Comparison of ENCODE assay signal across 14 cellular contexts in the genomic region with DNA sequence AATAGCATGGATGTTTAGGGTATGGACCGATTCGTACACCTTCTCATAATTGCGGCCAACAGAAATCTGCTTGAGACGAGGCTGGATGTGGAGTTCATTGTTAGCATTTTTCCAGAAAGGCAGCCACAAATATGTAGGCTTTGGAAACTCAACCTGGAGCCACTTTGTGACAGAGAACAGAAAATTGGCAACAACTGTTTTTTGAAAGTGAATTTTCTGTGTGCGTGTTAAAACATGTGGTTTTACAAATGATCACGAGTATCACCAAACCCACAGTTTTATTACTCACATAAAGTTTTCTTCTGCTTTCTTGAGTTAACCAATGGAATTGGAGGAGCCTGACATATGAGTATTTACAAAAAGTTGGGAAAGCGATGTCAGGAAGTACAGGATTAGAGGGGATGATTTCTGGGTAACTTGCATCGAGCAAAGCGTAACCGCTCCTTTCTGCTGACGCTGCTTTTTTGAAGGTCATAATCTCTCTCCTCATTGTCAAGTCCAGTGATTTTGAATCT.
DNase-seq lines count a peak whose midpoint lies in the region; ATAC-seq and TF ChIP-seq lines count a peak whose summit lies in the region.
"Had no signal": no experiment of that assay in that cellular context is flagged by ENCODE, and none has a peak within 500 bp of the region (broad histone marks: within the 10 kb centered on the region; RNA-seq: fewer than 3 reads in every experiment).

No MANE protein-coding gene starts in this region.

- TF ChIP-seq CTCF in RWPE1 (conservative IDR thresholded peaks at IDR 0.05; ENCODE audit: low read depth) (no peak), prostate gland (IDR thresholded peaks at IDR 0.05) (no peak)

- H3K27me3 Mint-ChIP-seq in activated T-helper 17 cell treated with anti-CD3 and anti-CD28 coated beads, Interleukin-2, amount 50 U/mL, for 72 hours: no peaks in the 10 kb centered on the region
- H3K27me3 Mint-ChIP-seq: activated B cell treated with CpG ODN at 0.5 μM for 24 hours; stimulated activated memory B cell treated with anti-CD40 and anti-IgM and Interleukin-4, amounts not matched to agents 10 μg/mL and 1 μg/mL and 100 μg/mL, for 72 hours had no signal

- no peak overlapping the region for H3K4me3 ChIP-seq in prostate gland

- ATAC-seq in activated T-helper 17 cell treated with anti-CD3 and anti-CD28 coated beads, Interleukin-2, amount 50 U/mL, for 72 hours (replicated peaks): no peak
- no peak for ATAC-seq in GM21360 (IDR thresholded peaks at IDR 0.05; ENCODE audit: unreplicated experiment)
- ATAC-seq in GM21576 (IDR thresholded peaks at IDR 0.05; ENCODE audit: unreplicated experiment): no peak
- ATAC-seq: CD8-positive, alpha-beta T cell; stimulated activated memory B cell treated with anti-CD40 and anti-IgM and Interleukin-4, amounts not matched to agents 10 μg/mL and 1 μg/mL and 100 μg/mL, for 72 hours had no signal

- H3K27ac ChIP-seq in RWPE1 (peak overlapping the region; percentile 72), prostate gland (no peak overlapping the region)
- H3K27ac ChIP-seq: parathyroid adenoma had no signal

- no peaks in the 10 kb centered on the region for H3K4me1 Mint-ChIP-seq in activated T-helper 17 cell treated with anti-CD3 and anti-CD28 coated beads, Interleukin-2, amount 50 U/mL, for 72 hours

- no peaks in the 10 kb centered on the region for H3K36me3 Mint-ChIP-seq in activated T-helper 17 cell treated with anti-CD3 and anti-CD28 coated beads, Interleukin-2, amount 50 U/mL, for 72 hours (ENCODE audit: low read depth)
- H3K36me3 Mint-ChIP-seq: CD8-positive, alpha-beta T cell; stimulated activated memory B cell treated with anti-CD40 and anti-IgM and Interleukin-4, amounts not matched to agents 10 μg/mL and 1 μg/mL and 100 μg/mL, for 72 hours had no signal

- intact Hi-C loops in prostate gland (cut with DNase I): no loop called here

- H3K27ac Mint-ChIP-seq in activated T-helper 17 cell treated with anti-CD3 and anti-CD28 coated beads, Interleukin-2, amount 50 U/mL, for 72 hours: no peak overlapping the region
- H3K27ac Mint-ChIP-seq: activated B cell treated with CpG ODN at 0.5 μM for 24 hours; CD8-positive, alpha-beta T cell; stimulated activated memory B cell treated with anti-CD40 and anti-IgM and Interleukin-4, amounts not matched to agents 10 μg/mL and 1 μg/mL and 100 μg/mL, for 72 hours had no signal

- H3K36me3 ChIP-seq in prostate gland: no peaks in the 10 kb centered on the region

- TF ChIP-seq POLR2A in prostate gland (IDR thresholded peaks at IDR 0.05): no peak

- peak; percentile 48 for DNase-seq in EL
- DNase-seq in RWPE1 (ENCODE audit: low spot score): no peak
- DNase-seq in fibroblast of gingiva (ENCODE audit: low read depth): peak; percentile 94
- DNase-seq in prostate gland (ENCODE audit: low spot score): peak; percentile 9
- no peak for DNase-seq in nucleus accumbens (lab: John Stamatoyannopoulos, UW)
- DNase-seq: activated B cell treated with CpG ODN at 0.5 μM for 24 hours; CD8-positive, alpha-beta T cell; NCI-H1694; NCI-H526 had no signal

- POLR2A ChIA-PET in RWPE1 (lab: Yijun Ruan, JAX; ENCODE audit: low non-redundant PET): no interaction called here

- no peaks in the 10 kb centered on the region for H3K4me1 ChIP-seq in prostate gland (replicated peaks)
- H3K4me1 ChIP-seq: parathyroid adenoma had no signal

- no peaks in the 10 kb centered on the region for H3K27me3 ChIP-seq in prostate gland (replicated peaks; ENCODE audit: insufficient read depth)

- WGBS in prostate gland: 35% methylated on average over 11 of the region's 11 CpGs

- H3K9me3 Mint-ChIP-seq in activated T-helper 17 cell treated with anti-CD3 and anti-CD28 coated beads, Interleukin-2, amount 50 U/mL, for 72 hours: peaks cover 13% of the 10 kb centered on the region

- no peaks in the 10 kb centered on the region for H3K9me3 ChIP-seq in prostate gland

- H3K4me3 Mint-ChIP-seq in activated T-helper 17 cell treated with anti-CD3 and anti-CD28 coated beads, Interleukin-2, amount 50 U/mL, for 72 hours: no peak overlapping the region
- H3K4me3 Mint-ChIP-seq: activated B cell treated with CpG ODN at 0.5 μM for 24 hours; CD8-positive, alpha-beta T cell; stimulated activated memory B cell treated with anti-CD40 and anti-IgM and Interleukin-4, amounts not matched to agents 10 μg/mL and 1 μg/mL and 100 μg/mL, for 72 hours had no signal

- CTCF ChIA-PET in RWPE1 (lab: Yijun Ruan, JAX): no interaction called here

Comparison
In these comparisons a context has a peak if more than half of its experiments do, and no peak if none do; other contexts are left out.
1. DNase-seq: peak in EL (single experiment), fibroblast of gingiva (single experiment) and prostate gland (single experiment); none in RWPE1 (single experiment) and nucleus accumbens (0 of 56).